Comparison of ENCODE assay signal across 20 cellular contexts in the genomic region with DNA sequence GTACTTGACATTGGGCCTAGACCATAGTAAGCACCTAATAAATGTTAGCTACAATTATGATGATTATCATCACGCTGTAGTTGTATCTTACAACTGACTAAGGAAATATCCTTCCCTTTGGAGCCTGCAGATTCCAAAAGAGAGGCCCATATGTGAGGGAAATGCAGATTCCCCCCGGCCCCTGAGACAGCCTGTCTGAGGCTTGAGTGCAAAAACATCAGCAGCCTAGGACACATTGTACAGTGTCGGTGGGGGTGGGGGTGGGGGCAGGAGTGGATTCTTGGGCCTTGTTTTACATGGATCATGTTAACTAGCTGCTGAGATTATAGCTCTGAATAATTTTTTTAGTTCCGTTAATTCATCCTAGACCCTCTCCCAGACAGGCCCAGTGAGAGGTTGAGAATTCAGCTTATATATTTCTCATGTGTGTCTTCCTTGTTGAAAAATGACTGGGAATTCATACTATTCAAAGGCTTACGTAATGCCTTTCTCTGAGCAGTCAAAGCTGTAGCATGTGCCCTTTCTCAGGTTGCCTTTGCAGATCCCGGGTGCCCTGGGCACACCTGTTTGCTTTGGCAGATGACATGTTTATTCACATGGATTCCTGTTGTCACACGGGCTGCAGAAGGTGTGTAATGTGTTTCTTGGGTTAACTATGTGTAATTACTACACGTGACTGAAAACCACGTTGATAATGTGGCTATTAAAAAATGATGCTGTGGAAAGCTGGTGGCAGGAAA.
DNase-seq lines count a peak whose midpoint lies in the region; ATAC-seq and TF ChIP-seq lines count a peak whose summit lies in the region.
"Had no signal": no experiment of that assay in that cellular context is flagged by ENCODE, and none has a peak within 500 bp of the region (broad histone marks: within the 10 kb centered on the region; RNA-seq: fewer than 3 reads in every experiment).

No MANE protein-coding gene starts in this region.

- H3K27ac ChIP-seq in Peyer's patch: no peak overlapping the region
- H3K27ac ChIP-seq: BLaER1, vagina had no signal

- no peak overlapping the region for H3K4me3 ChIP-seq in Peyer's patch
- H3K4me3 ChIP-seq: BLaER1, heart left ventricle, vagina had no signal

- no peaks in the 10 kb centered on the region for H3K27me3 ChIP-seq in Peyer's patch
- H3K27me3 ChIP-seq: BLaER1, heart left ventricle, vagina had no signal

- TF ChIP-seq POLR2A in Peyer's patch (IDR thresholded peaks at IDR 0.05): no peak

- H3K4me1 ChIP-seq in Peyer's patch: no peaks in the 10 kb centered on the region

- DNase-seq in DMS153 treated with DMSO at 0.1 percent for 48 hours (lab: John Stamatoyannopoulos, UW; ENCODE audit: unreplicated experiment) (peak; percentile 85), NCI-H1436 treated with DMSO at 0.1 percent for 48 hours (lab: John Stamatoyannopoulos, UW) (peak; percentile 57), Peyer's patch (peak in 2 of 3 donors; percentile 58 to 60), mucosa of gallbladder (ENCODE audit: low spot score) (peak; percentile 87), anterior cingulate cortex (lab: John Stamatoyannopoulos, UW) (no peak), NCI-H524 treated with DMSO at 0.1 percent for 48 hours (lab: John Stamatoyannopoulos, UW) (no peak)
- no peak for DNase-seq in natural killer cell treated with Interleukin-12 subunit alpha and Interleukin-12 subunit beta and Interleukin-15 and Interleukin-18, amount 100 ng/mL, for 72 hours (ENCODE audit: low spot score)
- DNase-seq: activated B cell treated with CpG ODN at 0.5 μM for 24 hours; activated CD8-positive, alpha-beta memory T cell treated with anti-CD3 and anti-CD28 coated beads, Interleukin-2, amount 50 U/mL, for 4 hours; activated naive CD4-positive, alpha-beta T cell treated with anti-CD3 and anti-CD28 coated beads, Interleukin-2, amount 50 U/mL, for 16 hours; GF-D8; heart left ventricle; NCI-H1048; nephron progenitor cell; stimulated activated naive CD4-positive, alpha-beta T cell had no signal

- H3K27ac Mint-ChIP-seq in natural killer cell treated with Interleukin-12 subunit alpha and Interleukin-12 subunit beta and Interleukin-15 and Interleukin-18, amount 100 ng/mL, for 72 hours: peak overlapping the region in 1 of 2 donors; percentile 16
- H3K27ac Mint-ChIP-seq: activated B cell treated with CpG ODN at 0.5 μM for 24 hours, nephron progenitor cell had no signal

- no peak for ATAC-seq in natural killer cell treated with Interleukin-12 subunit alpha and Interleukin-12 subunit beta and Interleukin-15 and Interleukin-18, amount 100 ng/mL, for 72 hours
- ATAC-seq in GM21529 (IDR thresholded peaks at IDR 0.05; ENCODE audit: unreplicated experiment): no peak
- ATAC-seq: sciatic nerve had no signal

- H3K4me3 Mint-ChIP-seq in natural killer cell treated with Interleukin-12 subunit alpha and Interleukin-12 subunit beta and Interleukin-15 and Interleukin-18, amount 100 ng/mL, for 72 hours: no peak overlapping the region
- H3K4me3 Mint-ChIP-seq: activated B cell treated with CpG ODN at 0.5 μM for 24 hours; central memory CD8-positive, alpha-beta T cell; nephron progenitor cell had no signal

- no peak for TF ChIP-seq CTCF in Peyer's patch (IDR thresholded peaks at IDR 0.05)

- no peaks in the 10 kb centered on the region for H3K36me3 ChIP-seq in Peyer's patch
- H3K36me3 ChIP-seq: vagina had no signal

- peaks cover 3% of the 10 kb centered on the region for H3K9me3 Mint-ChIP-seq in natural killer cell treated with Interleukin-12 subunit alpha and Interleukin-12 subunit beta and Interleukin-15 and Interleukin-18, amount 100 ng/mL, for 72 hours
- H3K9me3 Mint-ChIP-seq: activated B cell treated with CpG ODN at 0.5 μM for 24 hours; central memory CD8-positive, alpha-beta T cell; nephron progenitor cell had no signal

- no peaks in the 10 kb centered on the region for H3K9me3 ChIP-seq in Peyer's patch
- H3K9me3 ChIP-seq: BLaER1, heart left ventricle, vagina had no signal

- peaks cover 27 to 30% of the 10 kb centered on the region in 2 donors for H3K4me1 Mint-ChIP-seq in natural killer cell treated with Interleukin-12 subunit alpha and Interleukin-12 subunit beta and Interleukin-15 and Interleukin-18, amount 100 ng/mL, for 72 hours (ENCODE audit: low read depth in 2 of 2)
- H3K4me1 Mint-ChIP-seq: activated B cell treated with CpG ODN at 0.5 μM for 24 hours had no signal

- peaks cover 15% of the 10 kb centered on the region for H3K36me3 Mint-ChIP-seq in natural killer cell treated with Interleukin-12 subunit alpha and Interleukin-12 subunit beta and Interleukin-15 and Interleukin-18, amount 100 ng/mL, for 72 hours

- no peaks in the 10 kb centered on the region for H3K27me3 Mint-ChIP-seq in natural killer cell treated with Interleukin-12 subunit alpha and Interleukin-12 subunit beta and Interleukin-15 and Interleukin-18, amount 100 ng/mL, for 72 hours
- H3K27me3 Mint-ChIP-seq: activated B cell treated with CpG ODN at 0.5 μM for 24 hours; central memory CD8-positive, alpha-beta T cell had no signal

Comparison
In these comparisons a context has a peak if more than half of its experiments do, and no peak if none do; other contexts are left out.
1. DNase-seq: peak in DMS153 treated with DMSO at 0.1 percent for 48 hours (single experiment), NCI-H1436 treated with DMSO at 0.1 percent for 48 hours (single experiment), Peyer's patch (2 of 3) and mucosa of gallbladder (single experiment); none in natural killer cell treated with Interleukin-12 subunit alpha and Interleukin-12 subunit beta and Interleukin-15 and Interleukin-18, amount 100 ng/mL, for 72 hours (single experiment), anterior cingulate cortex (0 of 58) and NCI-H524 treated with DMSO at 0.1 percent for 48 hours (single experiment).